In genomic region chr17:76714822-76715461, GRCh38 we compare ENCODE assay signal across 8 cellular contexts. TPM values are rescaled to one million over a fixed set of nuclear protein-coding genes. Genes with fewer than 3 reads are reported as not detected.
DNase-seq lines count a peak whose midpoint lies in the region; ATAC-seq and TF ChIP-seq lines count a peak whose summit lies in the region.

No MANE protein-coding gene starts in this region.

- DNase-seq in NCI-H446 treated with DMSO at 0.1 percent for 48 hours (lab: John Stamatoyannopoulos, UW) (peak; percentile 21), activated T-cell treated with anti-CD3 and anti-CD28 coated beads for 4 hours (peak; percentile 81), esophagus squamous epithelium (lab: John Stamatoyannopoulos, UW) (no peak), testis (peak; percentile 88), NCI-H2029 treated with DMSO at 0.1 percent for 48 hours (lab: John Stamatoyannopoulos, UW) (no peak)

- H3K36me3 ChIP-seq in esophagus squamous epithelium (peaks cover 19 to 69% (median 36%) of the 10 kb centered on the region in 3 donors), neutrophil (peaks cover 50% of the 10 kb centered on the region), testis (ENCODE audit: low read depth, missing control alignments) (no peaks in the 10 kb centered on the region)

- intact Hi-C loops in esophagus squamous epithelium (cut with DNase I) (no loop called here), testis (cut with DNase I; ENCODE audit: low total_unique reads) (no loop called here)

- no peak for TF ChIP-seq POLR2A in esophagus squamous epithelium (IDR thresholded peaks at IDR 0.05)
- TF ChIP-seq POLR2A in testis (IDR thresholded peaks at IDR 0.05), result no peak

- no peak overlapping the region for H3K4me3 ChIP-seq in esophagus squamous epithelium
- H3K4me3 ChIP-seq in neutrophil (ENCODE audit: low read depth in 1 of 2, low read length in 1 of 2), result peak overlapping the region; percentile 38 to 43
- no peak overlapping the region for H3K4me3 ChIP-seq in testis

- no peaks in the 10 kb centered on the region for H3K9me3 ChIP-seq in esophagus squamous epithelium
- H3K9me3 ChIP-seq in neutrophil, result no peaks in the 10 kb centered on the region
- H3K9me3 ChIP-seq in testis, result no peaks in the 10 kb centered on the region

- WGBS in esophagus squamous epithelium, 2 donors, result 14 to 17% methylated on average over 4 of the region's 4 CpGs
- WGBS in testis, 2 donors, result 39% methylated on average over 4 of the region's 4 CpGs

- TF ChIP-seq CTCF in GM12874 (IDR thresholded peaks at IDR 0.05; ENCODE audit: insufficient read depth, low read depth, low read length) (peak; percentile 66), esophagus squamous epithelium (IDR thresholded peaks at IDR 0.05) (peak; percentile 49 to 86 (median 79)), neutrophil (IDR thresholded peaks at IDR 0.05) (peak; percentile 67), testis (IDR thresholded peaks at IDR 0.05) (peak; percentile 82 to 94 (median 83))

- H3K4me1 ChIP-seq in esophagus squamous epithelium (peaks cover 7 to 49% (median 23%) of the 10 kb centered on the region in 3 donors), neutrophil (ENCODE audit: control insufficient read depth in 1 of 2, insufficient read depth in 1 of 2, low read depth in 1 of 2, low read length in 1 of 2) (peaks cover 52 to 54% of the 10 kb centered on the region in 2 experiments), testis (peaks cover 24% of the 10 kb centered on the region)

- H3K27me3 ChIP-seq in esophagus squamous epithelium (no peaks in the 10 kb centered on the region), neutrophil (peaks cover 16% of the 10 kb centered on the region), testis (no peaks in the 10 kb centered on the region)

- no peak for ATAC-seq in GM19463 (IDR thresholded peaks at IDR 0.05; ENCODE audit: unreplicated experiment)

- peak overlapping the region; percentile 6 to 57 (median 46) for H3K27ac ChIP-seq in esophagus squamous epithelium
- H3K27ac ChIP-seq in neutrophil, result peak overlapping the region; percentile 94
- H3K27ac ChIP-seq in testis, result no peak overlapping the region

RNA-seq across cellular contexts. Expression of gene MXRA7, which starts 4.2 kb away (rescaled TPM):
- total RNA-seq in esophagus squamous epithelium, result 100 to 1,000 TPM in 1 of 4 donors, 10 to 100 TPM in 3; 11.0 to 116 (median 39.2) TPM
- 100 to 1,000 TPM; 217 to 272 TPM for total RNA-seq in testis
- polyA plus RNA-seq in testis (ENCODE audit: insufficient read depth, low read depth, low replicate concordance), result 253 TPM

RNA-seq across cellular contexts. Expression of gene JMJD6, which starts 11.5 kb away (rescaled TPM):
- total RNA-seq in esophagus squamous epithelium (10 to 100 TPM; 13.0 to 17.2 (median 16.7) TPM), testis (10 to 100 TPM; 31.7 to 40.5 TPM)
- 44.6 TPM for polyA plus RNA-seq in testis (ENCODE audit: insufficient read depth, low read depth, low replicate concordance)

RNA-seq across cellular contexts. Expression of gene METTL23, which starts 11.7 kb away (rescaled TPM):
- total RNA-seq in esophagus squamous epithelium (10 to 100 TPM; 14.6 to 33.0 (median 24.7) TPM), testis (10 to 100 TPM; 37.5 to 45.3 TPM)
- polyA plus RNA-seq in testis (ENCODE audit: insufficient read depth, low read depth, low replicate concordance), result 122 TPM

RNA-seq across cellular contexts. Expression of gene SRSF2, which starts 22.2 kb away (rescaled TPM):
- total RNA-seq in esophagus squamous epithelium (100 to 1,000 TPM; 203 to 286 (median 233) TPM), testis (100 to 1,000 TPM; 365 to 461 TPM)
- polyA plus RNA-seq in testis (ENCODE audit: insufficient read depth, low read depth, low replicate concordance), result 196 TPM

RNA-seq across cellular contexts. Expression of gene MFSD11, which starts 23.0 kb away (rescaled TPM):
- total RNA-seq in esophagus squamous epithelium (10 to 100 TPM; 24.2 to 31.0 (median 28.1) TPM), testis (100 to 1,000 TPM in 1 of 2 donors, 10 to 100 TPM in 1; 51.7 to 102 TPM)
- polyA plus RNA-seq in testis (ENCODE audit: insufficient read depth, low read depth, low replicate concordance), result 38.5 TPM

Comparison
In these comparisons a context has a peak if more than half of its experiments do, and no peak if none do; other contexts are left out.
1. DNase-seq: peak in NCI-H446 treated with DMSO at 0.1 percent for 48 hours (single experiment), activated T-cell treated with anti-CD3 and anti-CD28 coated beads for 4 hours (single experiment) and testis (single experiment); none in esophagus squamous epithelium (single experiment) and NCI-H2029 treated with DMSO at 0.1 percent for 48 hours (single experiment).
2. H3K27ac ChIP-seq: peak in esophagus squamous epithelium (4 of 4) and neutrophil (single experiment); none in testis (0 of 2).
3. H3K4me3 ChIP-seq: peak in neutrophil (2 of 2); none in esophagus squamous epithelium (0 of 4) and testis (0 of 2).
4. Peak in every context shown above with its lines, with median percentiles within 50 percentile points of each other: CTCF ChIP-seq.